In the genomic region with DNA sequence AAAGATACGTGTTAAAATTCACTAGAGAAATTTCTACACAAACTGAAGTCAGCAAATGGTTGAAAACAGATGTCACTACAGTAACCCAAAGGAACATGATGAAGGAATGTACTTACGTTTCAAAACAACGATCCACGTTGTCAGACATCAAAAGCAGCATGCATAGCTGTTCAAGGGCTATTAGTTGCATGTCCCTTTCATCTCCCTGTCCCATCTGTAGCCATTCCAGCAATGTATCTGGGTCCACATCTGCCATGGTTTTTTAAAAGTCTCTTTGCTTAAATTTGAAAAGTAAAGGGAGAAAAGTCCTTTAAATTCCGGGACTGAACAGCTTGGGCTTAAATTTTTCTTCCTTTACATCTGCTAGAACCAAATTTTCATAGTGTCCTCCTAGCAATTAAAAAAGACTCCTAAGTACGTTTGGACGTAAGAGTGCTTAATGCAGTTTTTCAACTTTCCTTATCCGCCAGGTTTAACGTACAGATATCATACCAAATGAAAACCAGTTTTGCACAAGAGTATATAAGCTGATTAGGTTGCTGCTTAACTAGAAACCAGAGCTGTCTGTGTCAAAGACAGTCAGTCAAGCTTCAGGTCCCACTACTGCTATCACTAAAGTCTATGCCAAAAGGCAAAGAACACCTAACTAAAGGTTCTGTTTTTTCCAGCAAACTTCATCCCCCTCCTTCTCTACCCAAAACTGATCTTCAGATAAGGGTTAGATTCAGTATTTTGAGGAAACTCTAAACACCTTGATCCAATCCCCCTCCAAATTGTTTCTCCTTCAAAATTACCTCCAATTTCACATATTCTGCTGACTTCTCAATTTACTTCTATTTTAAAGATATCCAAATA, we compare ENCODE assay signal across 8 cellular contexts. TPM values are rescaled to one million over a fixed set of nuclear protein-coding genes. Genes with fewer than 3 reads are reported as not detected.
DNase-seq lines count a peak whose midpoint lies in the region; ATAC-seq and TF ChIP-seq lines count a peak whose summit lies in the region.

No MANE protein-coding gene starts in this region.

- TF ChIP-seq CTCF in cardiac muscle cell (IDR thresholded peaks at IDR 0.05; ENCODE audit: low read depth, low read length) (no peak), cardiac fibroblast (IDR thresholded peaks at IDR 0.05; ENCODE audit: low read depth, low read length) (no peak)

- intact Hi-C loops in Right ventricle myocardium superior (cut with DNase I) = no loop called here

- 4% methylated on average over 9 of the region's 9 CpGs for WGBS in urinary bladder

- H3K4me1 ChIP-seq in cardiac muscle cell (ENCODE audit: low read depth) (peaks cover 22% of the 10 kb centered on the region), urinary bladder (ENCODE audit: insufficient read depth) (no peaks in the 10 kb centered on the region)

- no peaks in the 10 kb centered on the region for H3K9me3 ChIP-seq in cardiac muscle cell (ENCODE audit: low read depth)

- TF ChIP-seq POLR2A in GM18505 (IDR thresholded peaks at IDR 0.05; ENCODE audit: borderline replicate concordance, extremely low read depth, insufficient read depth, insufficient read length) = no peak

- ATAC-seq in Right ventricle myocardium superior (ENCODE audit: poor library complexity) (no peak), GM18505 (IDR thresholded peaks at IDR 0.05; ENCODE audit: unreplicated experiment) (no peak)

- peaks cover 12% of the 10 kb centered on the region for H3K36me3 ChIP-seq in cardiac muscle cell
- H3K36me3 ChIP-seq in urinary bladder (ENCODE audit: insufficient read depth) = peaks cover 2% of the 10 kb centered on the region

- H3K4me3 ChIP-seq in cardiac muscle cell = peak overlapping the region; percentile 59
- peak overlapping the region; percentile 68 to 78 for H3K4me3 ChIP-seq in cardiac fibroblast (replicated peaks in 1 of 2; ENCODE audit: low read depth in 2 of 2, low read length in 2 of 2)
- peak overlapping the region; percentile 93 for H3K4me3 ChIP-seq in urinary bladder (ENCODE audit: low read depth, low read length)

- H3K27ac ChIP-seq in cardiac muscle cell = peak overlapping the region; percentile 99
- peak overlapping the region; percentile 100 for H3K27ac ChIP-seq in urinary bladder (ENCODE audit: low read depth)

- peak; percentile 44 to 68 for DNase-seq in cardiac muscle cell (ENCODE audit: low read depth in 1 of 2, low spot score in 1 of 2)
- DNase-seq in Right ventricle myocardium superior = no peak
- peak; percentile 52 for DNase-seq in NCI-H82 (lab: John Stamatoyannopoulos, UW)
- peak; percentile 69 to 82 for DNase-seq in cardiac fibroblast (ENCODE audit: low read depth in 2 of 2)
- DNase-seq in medulla oblongata (ENCODE audit: extremely low spot score) = peak; percentile 20
- no peak for DNase-seq in iPS-NIHi7 (ENCODE audit: extremely low spot score)

- H3K27me3 ChIP-seq in cardiac muscle cell = no peaks in the 10 kb centered on the region

RNA-seq across cellular contexts. Expression of a gene that starts 1.7 kb away (rescaled TPM):
- 155 and 180 TPM in 2 replicates for total RNA-seq in cardiac muscle cell
- polyA plus RNA-seq in cardiac muscle cell = 49.4 and 61.4 TPM in 2 replicates
- 145 TPM for total RNA-seq in Right ventricle myocardium superior
- 364 TPM for total RNA-seq in urinary bladder
- 66.8 TPM for polyA plus RNA-seq in urinary bladder

Comparison
In these comparisons a context has a peak if more than half of its experiments do, and no peak if none do; other contexts are left out.
1. DNase-seq: peak in cardiac muscle cell (2 of 2), NCI-H82 (single experiment), cardiac fibroblast (2 of 2) and medulla oblongata (single experiment); none in Right ventricle myocardium superior (single experiment) and iPS-NIHi7 (single experiment).
2. Peak in every context shown above with its lines, with median percentiles within 50 percentile points of each other: H3K4me3 ChIP-seq.